ENCODE assay signal across 20 cellular contexts in genomic region chr7:90532231-90532929, GRCh38.
DNase-seq lines count a peak whose midpoint lies in the region; ATAC-seq and TF ChIP-seq lines count a peak whose summit lies in the region.
"Had no signal": no experiment of that assay in that cellular context is flagged by ENCODE, and none has a peak within 500 bp of the region (broad histone marks: within the 10 kb centered on the region; RNA-seq: fewer than 3 reads in every experiment).

No MANE protein-coding gene starts in this region.

- CTCF ChIA-PET in mammary epithelial cell (lab: Charles Lee; ENCODE audit: low non-redundant PET) (no interaction called here), MCF 10A (lab: Yijun Ruan, JAX) (interaction anchor here (0.6 to 4.8 kb wide), 5 partner anchors 20 to 487 kb away, joined by 3 to 22 read pairs (median 4); no protein-coding TSS in a partner anchor)

- H3K36me3 ChIP-seq in mammary epithelial cell (ENCODE audit: insufficient read depth, low read length): no peaks in the 10 kb centered on the region
- no peaks in the 10 kb centered on the region for H3K36me3 ChIP-seq in sigmoid colon

- peak overlapping the region; percentile 61 for H2AFZ ChIP-seq in mammary epithelial cell (ENCODE audit: low read depth, low read length)

- no peaks in the 10 kb centered on the region for H4K20me1 ChIP-seq in mammary epithelial cell (ENCODE audit: insufficient read depth, low read length)

- intact Hi-C loops in mammary epithelial cell (cut with micrococcal nuclease) (no loop called here), MCF 10A (cut with micrococcal nuclease) (no loop called here), sigmoid colon (cut with DNase I) (no loop called here), sciatic nerve (cut with DNase I) (no loop called here)

- H3K27me3 ChIP-seq in mammary epithelial cell (ENCODE audit: insufficient read depth, low read length): no peaks in the 10 kb centered on the region
- H3K27me3 ChIP-seq in sigmoid colon: no peaks in the 10 kb centered on the region

- no peaks in the 10 kb centered on the region for H3K36me3 Mint-ChIP-seq in MCF 10A (ENCODE audit: insufficient read depth, unreplicated experiment)

- no TSS peak for BruUV-seq in mammary epithelial cell (replicated peaks; lab: Mats Ljungman, UMichigan)
- no TSS peak for BruUV-seq in MCF 10A (replicated peaks; lab: Mats Ljungman, UMichigan)

- in situ Hi-C loops in mammary epithelial cell (cut with MboI; ENCODE audit: low sequenced_read_pairs in 2 of 2): no loop called here

- H3K4me3 Mint-ChIP-seq in MCF 10A (ENCODE audit: unreplicated experiment): no peak overlapping the region
- H3K4me3 Mint-ChIP-seq: activated naive CD8-positive, alpha-beta T cell treated with anti-CD3 and anti-CD28 coated beads, Interleukin-2, amount 50 U/mL, for 24 hours; activated T-cell treated with anti-CD3 and anti-CD28 coated beads, Interleukin-2, amount 50 U/mL, for 4 hours; central memory CD8-positive, alpha-beta T cell; endodermal cell had no signal

- no peak overlapping the region for H3K27ac Mint-ChIP-seq in MCF 10A (ENCODE audit: low read depth, unreplicated experiment)
- H3K27ac Mint-ChIP-seq: activated naive CD8-positive, alpha-beta T cell treated with anti-CD3 and anti-CD28 coated beads, Interleukin-2, amount 50 U/mL, for 24 hours; endodermal cell had no signal

- WGBS in mammary epithelial cell (ENCODE audit: low coverage, missing lambda C conversion rate): 83% methylated on average over 7 of the region's 7 CpGs
- WGBS in sigmoid colon, 2 donors: 82% methylated on average over 7 of the region's 7 CpGs

- DNase-seq in mammary epithelial cell: no peak
- DNase-seq in MCF 10A (ENCODE audit: unreplicated experiment): no peak
- no peak for DNase-seq in sigmoid colon
- DNase-seq in sciatic nerve (ENCODE audit: low spot score): no peak
- no peak for DNase-seq in dedifferentiated amniotic fluid mesenchymal stem cell (ENCODE audit: extremely low spot score)
- DNase-seq: activated CD4-positive, alpha-beta T cell treated with anti-CD3 and anti-CD28 coated beads, Interleukin-2, amount 50 U/mL, for 48 hours; activated naive CD8-positive, alpha-beta T cell treated with anti-CD3 and anti-CD28 coated beads, Interleukin-2, amount 50 U/mL, for 24 hours; activated T-cell treated with anti-CD3 and anti-CD28 coated beads, Interleukin-2, amount 50 U/mL, for 4 hours; C1 segment of cervical spinal cord; endodermal cell; NCI-H1436 treated with DMSO at 0.1 percent for 48 hours; NCI-H510A; OCI-M1; posterior cingulate gyrus had no signal

- TF ChIP-seq CTCF in mammary epithelial cell (conservative IDR thresholded peaks at IDR 0.05 in 1 of 2, IDR thresholded peaks at IDR 0.05 in 1 of 2; ENCODE audit: extremely low read depth in 1 of 2, insufficient read depth in 1 of 2, low read depth in 1 of 2, low read length in 2 of 2) (no peak), MCF 10A (IDR thresholded peaks at IDR 0.05; ENCODE audit: unreplicated experiment) (no peak), sigmoid colon (IDR thresholded peaks at IDR 0.05) (no peak)

- no peak for TF ChIP-seq EP300 in sigmoid colon (IDR thresholded peaks at IDR 0.05)

- POLR2A ChIA-PET in MCF 10A (lab: Yijun Ruan, JAX): interaction anchor here (0.9 kb wide), 1 partner anchor 13 kb away, joined by 3 read pairs; no protein-coding TSS in a partner anchor

- no peak overlapping the region for H3K4me2 ChIP-seq in mammary epithelial cell (ENCODE audit: insufficient read depth, low read depth, low read length)

- no peaks in the 10 kb centered on the region for H3K27me3 Mint-ChIP-seq in MCF 10A (ENCODE audit: insufficient read depth, unreplicated experiment)

- H3K9me3 ChIP-seq in mammary epithelial cell (replicated peaks; ENCODE audit: insufficient read depth, low read length) (no peaks in the 10 kb centered on the region), sigmoid colon (no peaks in the 10 kb centered on the region)

- dilution Hi-C loops in mammary epithelial cell (cut with HindIII; ENCODE audit: low sequenced_read_pairs): no loop called here

- ATAC-seq in HG02588 (IDR thresholded peaks at IDR 0.05; ENCODE audit: unreplicated experiment) (peak; percentile 53), HG03342 (IDR thresholded peaks at IDR 0.05; ENCODE audit: unreplicated experiment) (peak; percentile 44), sciatic nerve (no peak)
- no peak for ATAC-seq in activated CD4-positive, CD25-positive, alpha-beta regulatory T cell treated with anti-CD3 and anti-CD28 coated beads, Interleukin-2, amount 50 U/mL, for 24 hours
- ATAC-seq: activated naive CD8-positive, alpha-beta T cell treated with anti-CD3 and anti-CD28 coated beads, Interleukin-2, amount 50 U/mL, for 24 hours; activated T-cell treated with anti-CD3 and anti-CD28 coated beads, Interleukin-2, amount 50 U/mL, for 4 hours; SK-N-SH treated with all-trans-retinoic acid at 6 μM for 48 hours had no signal

- no peak overlapping the region for H3K4me3 ChIP-seq in mammary epithelial cell (replicated peaks in 1 of 3; ENCODE audit: insufficient read depth in 1 of 3, low read depth in 2 of 3, low read length in 3 of 3)
- H3K4me3 ChIP-seq in sigmoid colon: no peak overlapping the region

- TF ChIP-seq POLR2A in sigmoid colon (IDR thresholded peaks at IDR 0.05): no peak

- no peak overlapping the region for H3K9ac ChIP-seq in mammary epithelial cell (ENCODE audit: insufficient read depth, low read length)

- peaks cover 7% of the 10 kb centered on the region for H3K4me1 ChIP-seq in mammary epithelial cell (ENCODE audit: insufficient read depth, low read length)
- H3K4me1 ChIP-seq in sigmoid colon: no peaks in the 10 kb centered on the region

- H3K4me1 Mint-ChIP-seq in MCF 10A (ENCODE audit: insufficient read depth, unreplicated experiment): peaks cover 10% of the 10 kb centered on the region
- H3K4me1 Mint-ChIP-seq: activated naive CD8-positive, alpha-beta T cell treated with anti-CD3 and anti-CD28 coated beads, Interleukin-2, amount 50 U/mL, for 24 hours; central memory CD8-positive, alpha-beta T cell; endodermal cell had no signal

- H3K9me3 Mint-ChIP-seq in MCF 10A (ENCODE audit: unreplicated experiment): no peaks in the 10 kb centered on the region
- H3K9me3 Mint-ChIP-seq: activated naive CD8-positive, alpha-beta T cell treated with anti-CD3 and anti-CD28 coated beads, Interleukin-2, amount 50 U/mL, for 24 hours; activated T-cell treated with anti-CD3 and anti-CD28 coated beads, Interleukin-2, amount 50 U/mL, for 4 hours; central memory CD8-positive, alpha-beta T cell; endodermal cell had no signal

- H3K27ac ChIP-seq in mammary epithelial cell (ENCODE audit: insufficient read depth, low read depth, low read length): no peak overlapping the region
- no peak overlapping the region for H3K27ac ChIP-seq in sigmoid colon
- H3K27ac ChIP-seq: HL-60 had no signal

- H3K79me2 ChIP-seq in mammary epithelial cell (ENCODE audit: insufficient read depth, low read length): no peaks in the 10 kb centered on the region

Comparison
In these comparisons a context has a peak if more than half of its experiments do, and no peak if none do; other contexts are left out.
1. ATAC-seq: peak in HG02588 (single experiment) and HG03342 (single experiment); none in activated CD4-positive, CD25-positive, alpha-beta regulatory T cell treated with anti-CD3 and anti-CD28 coated beads, Interleukin-2, amount 50 U/mL, for 24 hours (0 of 2) and sciatic nerve (single experiment).